ENCODE assay signal across 13 cellular contexts in the genomic region with DNA sequence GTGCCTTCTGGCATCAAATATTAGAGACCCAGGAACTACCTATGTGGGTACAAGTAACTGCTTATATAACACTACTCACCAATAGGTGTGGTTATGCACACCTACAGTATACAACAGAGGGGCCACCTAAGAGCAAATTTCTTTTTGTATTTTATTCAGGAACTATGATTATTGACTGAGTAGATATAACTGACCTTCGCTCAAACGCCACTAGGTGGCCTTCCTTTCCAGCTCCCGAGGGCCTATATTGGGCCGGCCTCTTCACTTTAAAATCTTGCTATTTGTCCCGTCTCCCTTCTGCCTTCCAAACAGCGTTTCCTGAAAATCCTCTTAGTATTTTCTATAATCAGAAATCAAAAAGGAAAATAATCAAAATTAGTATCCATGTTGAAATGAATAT. TPM values are rescaled to one million over a fixed set of nuclear protein-coding genes. Genes with fewer than 3 reads are reported as not detected.
DNase-seq lines count a peak whose midpoint lies in the region; ATAC-seq and TF ChIP-seq lines count a peak whose summit lies in the region.
"Had no signal": no experiment of that assay in that cellular context is flagged by ENCODE, and none has a peak within 500 bp of the region (broad histone marks: within the 10 kb centered on the region; RNA-seq: fewer than 3 reads in every experiment).

No MANE protein-coding gene starts in this region.

- no peak overlapping the region for H3K27ac Mint-ChIP-seq in MCF 10A (ENCODE audit: low read depth, unreplicated experiment)
- no peak overlapping the region for H3K27ac Mint-ChIP-seq in glutamatergic neuron (ENCODE audit: unreplicated experiment)
- H3K27ac Mint-ChIP-seq: activated naive CD4-positive, alpha-beta T cell treated with anti-CD3 and anti-CD28 coated beads, Interleukin-2, amount 50 U/mL, for 24 hours; B cell had no signal

- H3K27me3 ChIP-seq in breast epithelium (peaks cover 0 to 7% of the 10 kb centered on the region in 2 donors), transverse colon (no peaks in the 10 kb centered on the region)

- no TSS peak for BruUV-seq in MCF 10A (replicated peaks; lab: Mats Ljungman, UMichigan)

- H3K36me3 Mint-ChIP-seq in MCF 10A (ENCODE audit: insufficient read depth, unreplicated experiment), result no peaks in the 10 kb centered on the region
- H3K36me3 Mint-ChIP-seq in glutamatergic neuron (ENCODE audit: unreplicated experiment), result no peaks in the 10 kb centered on the region
- H3K36me3 Mint-ChIP-seq: activated naive CD4-positive, alpha-beta T cell treated with anti-CD3 and anti-CD28 coated beads, Interleukin-2, amount 50 U/mL, for 24 hours had no signal

- TF ChIP-seq EP300 in transverse colon (IDR thresholded peaks at IDR 0.05; ENCODE audit: low read depth), result no peak

- ATAC-seq in HG03196 (IDR thresholded peaks at IDR 0.05; ENCODE audit: unreplicated experiment), result no peak
- no peak for ATAC-seq in GM19324 (IDR thresholded peaks at IDR 0.05; ENCODE audit: low FRiP score, unreplicated experiment)

- WGBS in transverse colon (ENCODE audit: low coverage in 1 of 2), 2 donors, result 27 to 60% methylated on average over 1 to 6 of the region's 6 CpGs

- H3K4me1 ChIP-seq in breast epithelium (no peaks in the 10 kb centered on the region), transverse colon (no peaks in the 10 kb centered on the region)

- peaks cover 9% of the 10 kb centered on the region for H3K9me3 Mint-ChIP-seq in MCF 10A (ENCODE audit: unreplicated experiment)
- no peaks in the 10 kb centered on the region for H3K9me3 Mint-ChIP-seq in glutamatergic neuron (ENCODE audit: unreplicated experiment)

- CTCF ChIA-PET in MCF 10A (lab: Yijun Ruan, JAX), result no interaction called here

- H3K36me3 ChIP-seq in breast epithelium (no peaks in the 10 kb centered on the region), transverse colon (no peaks in the 10 kb centered on the region)

- H3K27me3 Mint-ChIP-seq in MCF 10A (ENCODE audit: insufficient read depth, unreplicated experiment) (peaks cover 14% of the 10 kb centered on the region), glutamatergic neuron (ENCODE audit: unreplicated experiment) (no peaks in the 10 kb centered on the region)
- H3K27me3 Mint-ChIP-seq: activated naive CD4-positive, alpha-beta T cell treated with anti-CD3 and anti-CD28 coated beads, Interleukin-2, amount 50 U/mL, for 24 hours; B cell had no signal

- peaks cover 0 to 5% of the 10 kb centered on the region in 2 donors for H3K9me3 ChIP-seq in breast epithelium
- no peaks in the 10 kb centered on the region for H3K9me3 ChIP-seq in transverse colon

- H3K4me1 Mint-ChIP-seq in MCF 10A (ENCODE audit: insufficient read depth, unreplicated experiment) (no peaks in the 10 kb centered on the region), glutamatergic neuron (ENCODE audit: low read depth, unreplicated experiment) (no peaks in the 10 kb centered on the region)
- H3K4me1 Mint-ChIP-seq: activated naive CD4-positive, alpha-beta T cell treated with anti-CD3 and anti-CD28 coated beads, Interleukin-2, amount 50 U/mL, for 24 hours; B cell had no signal

- POLR2A ChIA-PET in MCF 10A (lab: Yijun Ruan, JAX), result no interaction called here

- DNase-seq in MCF 10A (ENCODE audit: unreplicated experiment) (peak; percentile 33), breast epithelium (ENCODE audit: low spot score in 2 of 2) (no peak), RPMI8226 (peak; percentile 8), glutamatergic neuron (peak; percentile 21), transverse colon (no peak)
- DNase-seq in stimulated activated CD4-positive, alpha-beta T cell treated with anti-CD3 and anti-CD28 coated beads, Interleukin-4, amount 100 ng/mL, for 24 hours, result no peak
- DNase-seq: activated CD4-positive, CD25-positive, alpha-beta regulatory T cell; stimulated activated naive CD4-positive, alpha-beta T cell had no signal

- H3K4me3 ChIP-seq in breast epithelium (no peak overlapping the region), transverse colon (no peak overlapping the region)

- no peak overlapping the region for H3K27ac ChIP-seq in breast epithelium
- H3K27ac ChIP-seq in transverse colon, result no peak overlapping the region
- H3K27ac ChIP-seq: epithelial cell of prostate had no signal

- TF ChIP-seq POLR2A in breast epithelium (IDR thresholded peaks at IDR 0.05), result no peak
- no peak for TF ChIP-seq POLR2A in transverse colon (IDR thresholded peaks at IDR 0.05)

- no peak overlapping the region for H3K4me3 Mint-ChIP-seq in MCF 10A (ENCODE audit: unreplicated experiment)
- no peak overlapping the region for H3K4me3 Mint-ChIP-seq in glutamatergic neuron (ENCODE audit: unreplicated experiment)
- H3K4me3 Mint-ChIP-seq: activated naive CD4-positive, alpha-beta T cell treated with anti-CD3 and anti-CD28 coated beads, Interleukin-2, amount 50 U/mL, for 24 hours; B cell had no signal

- intact Hi-C loops in MCF 10A (cut with micrococcal nuclease), result no loop called here
- intact Hi-C loops in breast epithelium (cut with DNase I; ENCODE audit: low total_unique reads), result no loop called here
- intact Hi-C loops in transverse colon (cut with DNase I; ENCODE audit: low total_unique reads), result no loop called here

- peak; percentile 32 for TF ChIP-seq CTCF in MCF 10A (IDR thresholded peaks at IDR 0.05; ENCODE audit: unreplicated experiment)
- TF ChIP-seq CTCF in breast epithelium (IDR thresholded peaks at IDR 0.05), result peak in 1 of 3 donors; percentile 9
- TF ChIP-seq CTCF in glutamatergic neuron (IDR thresholded peaks at IDR 0.05; ENCODE audit: partially characterized antibody, unreplicated experiment), result peak; percentile 54
- TF ChIP-seq CTCF in transverse colon (IDR thresholded peaks at IDR 0.05), result peak in 3 of 5 experiments; percentile 13 to 38 (median 15)

- in situ Hi-C loops in transverse colon (cut with MboI; ENCODE audit: low pct_ligation_motif_present in 1 of 4, low pct_unique_long_range_greater_than_20kb in 1 of 4, low sequenced_read_pairs in 3 of 4), result no loop called here

RNA-seq across cellular contexts. Expression of gene PABPC5, which starts 19.9 kb away (rescaled TPM):
- total RNA-seq in MCF 10A (2022) (not detected in 2 replicates), breast epithelium (1 to 10 TPM; 2.0 to 3.0 (median 2.2) TPM), glutamatergic neuron (ENCODE audit: unreplicated experiment) (9.5 TPM), transverse colon (1 to 10 TPM in 1 of 4 donors, under 1 TPM in 1, not detected in 2; 0.96 to 1.1 TPM)
- total RNA-seq: B cell had no signal

Comparison
In these comparisons a context has a peak if more than half of its experiments do, and no peak if none do; other contexts are left out.
1. DNase-seq: peak in MCF 10A (single experiment), RPMI8226 (single experiment) and glutamatergic neuron (single experiment); none in breast epithelium (0 of 2), transverse colon (single experiment) and stimulated activated CD4-positive, alpha-beta T cell treated with anti-CD3 and anti-CD28 coated beads, Interleukin-4, amount 100 ng/mL, for 24 hours (single experiment).